ENCODE assay signal across 24 cellular contexts in genomic region chr14:68216072-68216471, GRCh38.
DNase-seq lines count a peak whose midpoint lies in the region; ATAC-seq and TF ChIP-seq lines count a peak whose summit lies in the region.
"Had no signal": no experiment of that assay in that cellular context is flagged by ENCODE, and none has a peak within 500 bp of the region (broad histone marks: within the 10 kb centered on the region; RNA-seq: fewer than 3 reads in every experiment).

No MANE protein-coding gene starts in this region.

- no peak for ATAC-seq in Panc1
- ATAC-seq in mucosa of descending colon: peak; percentile 83
- ATAC-seq: effector memory CD8-positive, alpha-beta T cell; WTC11 had no signal

- in situ Hi-C loops in G401 (cut with HindIII; ENCODE audit: low sequenced_read_pairs) (no loop called here), HAP-1 (cut with MboI; ENCODE audit: low sequenced_read_pairs) (no loop called here), Panc1 (cut with HindIII; ENCODE audit: low pct_unique_long_range_greater_than_20kb, low sequenced_read_pairs) (no loop called here)

- CTCF ChIA-PET in Panc1 (lab: Charles Lee): no interaction called here

- H3K4me3 ChIP-seq in HAP-1 (no peak overlapping the region), Panc1 (ENCODE audit: low read depth in 2 of 2, low read length in 2 of 2) (no peak overlapping the region), mucosa of descending colon (no peak overlapping the region), colonic mucosa (no peak overlapping the region), Peyer's patch (no peak overlapping the region)
- H3K4me3 ChIP-seq: adrenal gland, esophagus squamous epithelium, vagina had no signal

- POLR2A ChIA-PET in Panc1 (lab: Charles Lee): no interaction called here

- peak overlapping the region; percentile 61; the same call in 1 of the 2 replicates for H3K27ac ChIP-seq in Panc1 (ENCODE audit: low read length)
- H3K27ac ChIP-seq in colonic mucosa: no peak overlapping the region
- H3K27ac ChIP-seq in Peyer's patch: no peak overlapping the region
- H3K27ac ChIP-seq: adrenal gland, brain microvascular endothelial cell, esophagus squamous epithelium, parathyroid adenoma, vagina had no signal

- no TSS peak for BruUV-seq in Panc1 (replicated peaks; lab: Mats Ljungman, UMichigan)

- no peaks in the 10 kb centered on the region for H3K27me3 ChIP-seq in HAP-1 (ENCODE audit: low read depth)
- no peaks in the 10 kb centered on the region for H3K27me3 ChIP-seq in Panc1 (ENCODE audit: control insufficient read depth, insufficient read depth, low read length)
- no peaks in the 10 kb centered on the region for H3K27me3 ChIP-seq in colonic mucosa
- H3K27me3 ChIP-seq in Peyer's patch: no peaks in the 10 kb centered on the region
- H3K27me3 ChIP-seq: adrenal gland, brain microvascular endothelial cell, esophagus squamous epithelium, vagina had no signal

- DNase-seq in G401 (ENCODE audit: low spot score) (peak; percentile 37), HAP-1 (ENCODE audit: low spot score in 2 of 2) (peak; percentile 13 to 30), Panc1 (ENCODE audit: low read depth, low spot score) (no peak), mucosa of descending colon (peak in 1 of 3 donors; percentile 19), colonic mucosa (no peak), RPMI8226 (no peak), Peyer's patch (no peak)
- DNase-seq: activated CD4-positive, alpha-beta memory T cell treated with anti-CD3 and anti-CD28 coated beads for 36 hours; activated gamma-delta T cell treated with Interleukin-2 at 50 U/mL for 16 hours; activated T-cell treated with anti-CD3 and anti-CD28 coated beads for 4 hours; adrenal gland; brain microvascular endothelial cell; CD4-positive, alpha-beta T cell; DMS153; effector memory CD8-positive, alpha-beta T cell; esophagus squamous epithelium; HCEC 1CT; kidney glomerular epithelial cell; NCI-H2029; NCI-H524; nephron progenitor cell had no signal

- TF ChIP-seq CTCF in Panc1 (IDR thresholded peaks at IDR 0.05) (no peak), mucosa of descending colon (IDR thresholded peaks at IDR 0.05) (no peak), colonic mucosa (IDR thresholded peaks at IDR 0.05) (no peak), Peyer's patch (IDR thresholded peaks at IDR 0.05) (no peak)

- TF ChIP-seq POLR2A in Peyer's patch (IDR thresholded peaks at IDR 0.05): no peak

- H3K9me3 ChIP-seq in HAP-1: no peaks in the 10 kb centered on the region
- no peaks in the 10 kb centered on the region for H3K9me3 ChIP-seq in Panc1 (ENCODE audit: control insufficient read depth, insufficient read depth, low read depth, low read length)
- no peaks in the 10 kb centered on the region for H3K9me3 ChIP-seq in mucosa of descending colon
- H3K9me3 ChIP-seq in colonic mucosa: no peaks in the 10 kb centered on the region
- H3K9me3 ChIP-seq in Peyer's patch: no peaks in the 10 kb centered on the region
- H3K9me3 ChIP-seq: adrenal gland, esophagus squamous epithelium, vagina had no signal

- H3K4me1 ChIP-seq in HAP-1: no peaks in the 10 kb centered on the region
- H3K4me1 ChIP-seq in Panc1 (ENCODE audit: control insufficient read depth, insufficient read depth, low read length): no peaks in the 10 kb centered on the region; the same call in 1 of the 2 replicates
- H3K4me1 ChIP-seq in mucosa of descending colon (ENCODE audit: low read depth): peaks cover 2% of the 10 kb centered on the region
- no peaks in the 10 kb centered on the region for H3K4me1 ChIP-seq in colonic mucosa
- H3K4me1 ChIP-seq in Peyer's patch: no peaks in the 10 kb centered on the region
- H3K4me1 ChIP-seq: parathyroid adenoma had no signal

- H3K36me3 ChIP-seq in HAP-1 (replicated peaks) (no peaks in the 10 kb centered on the region), Panc1 (ENCODE audit: control insufficient read depth, insufficient read depth, low read length) (no peaks in the 10 kb centered on the region), mucosa of descending colon (ENCODE audit: low read depth) (no peaks in the 10 kb centered on the region), colonic mucosa (no peaks in the 10 kb centered on the region), Peyer's patch (no peaks in the 10 kb centered on the region)
- H3K36me3 ChIP-seq: adrenal gland, brain microvascular endothelial cell, esophagus squamous epithelium, vagina had no signal

- H3K9ac ChIP-seq in colonic mucosa (ENCODE audit: low read depth in 2 of 2, low read length in 2 of 2): no peak overlapping the region
- H3K9ac ChIP-seq: parathyroid adenoma had no signal

- intact Hi-C loops in Panc1 (cut with micrococcal nuclease; ENCODE audit: unreplicated experiment) (no loop called here), mucosa of descending colon (cut with DNase I, micrococcal nuclease) (no loop called here), colonic mucosa (cut with DNase I) (no loop called here)

Comparison
In these comparisons a context has a peak if more than half of its experiments do, and no peak if none do; other contexts are left out.
1. DNase-seq: peak in G401 (single experiment) and HAP-1 (2 of 2); none in Panc1 (single experiment), colonic mucosa (single experiment), RPMI8226 (single experiment) and Peyer's patch (0 of 3).